ENCODE assay signal across 26 cellular contexts in genomic region chr7:4083513-4083912, GRCh38.
"Had no signal": no experiment of that assay in that cellular context is flagged by ENCODE, and none has a peak within 500 bp of the region (broad histone marks: within the 10 kb centered on the region; RNA-seq: fewer than 3 reads in every experiment).

No MANE protein-coding gene starts in this region.

- FAIRE-seq: endometrium, frontal cortex, kidney had no signal

- H3K27ac Mint-ChIP-seq: mesothelial cell of epicardium; nephron progenitor cell; stimulated activated naive B cell treated with anti-CD40 and anti-IgM and Interleukin-4, amounts not matched to agents 10 μg/mL and 1 μg/mL and 100 μg/mL, for 72 hours; stimulated activated naive CD8-positive, alpha-beta T cell treated with anti-CD3 and anti-CD28 coated beads, Interleukin-15, Interleukin-2, amounts not matched to agents 100 ng/mL and 50 ng/mL, for 24 hours had no signal

- H3K27ac ChIP-seq: ovary, psoas muscle, skin epidermis, thoracic aorta, tibial nerve, upper lobe of left lung, uterus had no signal

- H3K27me3 Mint-ChIP-seq: stimulated activated naive B cell treated with anti-CD40 and anti-IgM and Interleukin-4, amounts not matched to agents 10 μg/mL and 1 μg/mL and 100 μg/mL, for 72 hours; stimulated activated naive CD8-positive, alpha-beta T cell treated with anti-CD3 and anti-CD28 coated beads, Interleukin-15, Interleukin-2, amounts not matched to agents 100 ng/mL and 50 ng/mL, for 24 hours had no signal

- H3K36me3 ChIP-seq: ovary, upper lobe of left lung, uterus had no signal

- H3K4me1 Mint-ChIP-seq: mesothelial cell of epicardium had no signal

- H3K4me3 Mint-ChIP-seq: effector memory CD8-positive, alpha-beta T cell; mesothelial cell of epicardium; naive thymus-derived CD8-positive, alpha-beta T cell; nephron progenitor cell; stimulated activated naive B cell treated with anti-CD40 and anti-IgM and Interleukin-4, amounts not matched to agents 10 μg/mL and 1 μg/mL and 100 μg/mL, for 72 hours; stimulated activated naive CD8-positive, alpha-beta T cell treated with anti-CD3 and anti-CD28 coated beads, Interleukin-15, Interleukin-2, amounts not matched to agents 100 ng/mL and 50 ng/mL, for 24 hours had no signal

- H3K36me3 Mint-ChIP-seq: naive thymus-derived CD8-positive, alpha-beta T cell; stimulated activated naive B cell treated with anti-CD40 and anti-IgM and Interleukin-4, amounts not matched to agents 10 μg/mL and 1 μg/mL and 100 μg/mL, for 72 hours had no signal

- DNase-seq: cortex of kidney; effector memory CD8-positive, alpha-beta T cell; hypothalamus; kidney; mesenchymal stem cell; mucosa of descending colon; naive thymus-derived CD8-positive, alpha-beta T cell; nephron progenitor cell; occipital lobe; ovary; psoas muscle; right cardiac atrium; stimulated activated CD4-positive, alpha-beta T cell treated with anti-CD3 and anti-CD28 coated beads, Interleukin-4, amount 100 ng/mL, for 4 hours; stimulated activated naive B cell treated with anti-CD40 and anti-IgM and Interleukin-4, amounts not matched to agents 10 μg/mL and 1 μg/mL and 100 μg/mL, for 72 hours; upper lobe of left lung; uterus had no signal

- H3K4me1 ChIP-seq: psoas muscle, tibial nerve, upper lobe of left lung, uterus had no signal

- H3K4me3 ChIP-seq: lung, mucosa of descending colon, ovary, psoas muscle, skin epidermis, spleen, thoracic aorta, tibial nerve, upper lobe of left lung, uterus had no signal

- H3K9me3 ChIP-seq: mucosa of descending colon, ovary, psoas muscle, thoracic aorta, tibial nerve, upper lobe of left lung, uterus had no signal

- H3K27me3 ChIP-seq: ovary, spleen, tibial nerve, upper lobe of left lung, uterus had no signal

- H3K9me3 Mint-ChIP-seq: effector memory CD8-positive, alpha-beta T cell; mesothelial cell of epicardium; stimulated activated naive CD8-positive, alpha-beta T cell treated with anti-CD3 and anti-CD28 coated beads, Interleukin-15, Interleukin-2, amounts not matched to agents 100 ng/mL and 50 ng/mL, for 24 hours had no signal

- ATAC-seq: effector memory CD8-positive, alpha-beta T cell; left lobe of liver; mucosa of descending colon; naive thymus-derived CD8-positive, alpha-beta T cell; psoas muscle; right cardiac atrium; stimulated activated naive B cell treated with anti-CD40 and anti-IgM and Interleukin-4, amounts not matched to agents 10 μg/mL and 1 μg/mL and 100 μg/mL, for 72 hours had no signal
